In genomic region chr15:85837881-85838280, GRCh38 we compare ENCODE assay signal across 17 cellular contexts.
"Had no signal": no experiment of that assay in that cellular context is flagged by ENCODE, and none has a peak within 500 bp of the region (broad histone marks: within the 10 kb centered on the region; RNA-seq: fewer than 3 reads in every experiment).

No MANE protein-coding gene starts in this region.

- H3K79me2 ChIP-seq: parathyroid adenoma had no signal

- H3K4me3 ChIP-seq: esophagus muscularis mucosa, vagina had no signal

- H3K27me3 Mint-ChIP-seq: activated CD4-positive, alpha-beta T cell treated with anti-CD3 and anti-CD28 coated beads, Interleukin-2, amount 10 ng/mL, durations not matched to agents 7 days and 5 days had no signal

- H3K9me3 Mint-ChIP-seq: activated CD4-positive, alpha-beta T cell treated with anti-CD3 and anti-CD28 coated beads, Interleukin-2, amount 10 ng/mL, durations not matched to agents 7 days and 5 days; activated naive CD4-positive, alpha-beta T cell treated with anti-CD3 and anti-CD28 coated beads, Interleukin-2, amount 50 U/mL, for 24 hours; activated T-helper 2 cell treated with anti-CD3 and anti-CD28 coated beads, Interferon-gamma antibody, Interleukin-2, Interleukin-4, amounts not matched to agents 10 μg/mL and 5 μg/mL and 100 μg/mL, durations not matched to agents 14 hours and 24 hours and 36 hours; nephron progenitor cell; stimulated activated naive CD8-positive, alpha-beta T cell treated with anti-CD3 and anti-CD28 coated beads, Interleukin-15, amount 100 ng/mL, for 72 hours had no signal

- H2AFZ ChIP-seq: parathyroid adenoma had no signal

- H3K4me1 ChIP-seq: parathyroid adenoma had no signal

- H3K27me3 ChIP-seq: esophagus muscularis mucosa, vagina had no signal

- H3K36me3 ChIP-seq: esophagus muscularis mucosa, vagina had no signal

- H3K4me3 Mint-ChIP-seq: activated CD4-positive, alpha-beta T cell treated with anti-CD3 and anti-CD28 coated beads, Interleukin-2, amount 10 ng/mL, durations not matched to agents 7 days and 5 days; activated naive CD4-positive, alpha-beta T cell treated with anti-CD3 and anti-CD28 coated beads, Interleukin-2, amount 50 U/mL, for 24 hours; brain; nephron progenitor cell; stimulated activated naive CD8-positive, alpha-beta T cell treated with anti-CD3 and anti-CD28 coated beads, Interleukin-15, amount 100 ng/mL, for 72 hours had no signal

- H3K9me3 ChIP-seq: esophagus muscularis mucosa, vagina had no signal

- DNase-seq: activated CD4-positive, alpha-beta T cell treated with anti-CD3 and anti-CD28 coated beads, Interleukin-2, amount 10 ng/mL, durations not matched to agents 7 days and 5 days; activated CD8-positive, alpha-beta memory T cell treated with anti-CD3 and anti-CD28 coated beads for 24 hours; amniotic stem cell; cerebellar nuclear complex; mammary epithelial cell; nephron progenitor cell; retina; stimulated activated CD4-positive, alpha-beta T cell treated with anti-CD3 and anti-CD28 coated beads, Interleukin-4, amount 100 ng/mL, for 4 hours; stimulated activated naive CD8-positive, alpha-beta T cell treated with anti-CD3 and anti-CD28 coated beads, Interleukin-15, amount 100 ng/mL, for 72 hours; T-helper 9 cell had no signal

- H3K36me3 Mint-ChIP-seq: activated naive CD4-positive, alpha-beta T cell treated with anti-CD3 and anti-CD28 coated beads, Interleukin-2, amount 50 U/mL, for 24 hours; brain had no signal

- H3K27ac ChIP-seq: esophagus muscularis mucosa, parathyroid adenoma, vagina had no signal

- H3K9ac ChIP-seq: parathyroid adenoma had no signal

- H3K27ac Mint-ChIP-seq: activated CD4-positive, alpha-beta T cell treated with anti-CD3 and anti-CD28 coated beads, Interleukin-2, amount 10 ng/mL, durations not matched to agents 7 days and 5 days; activated naive CD4-positive, alpha-beta T cell treated with anti-CD3 and anti-CD28 coated beads, Interleukin-2, amount 50 U/mL, for 24 hours; activated T-helper 2 cell treated with anti-CD3 and anti-CD28 coated beads, Interferon-gamma antibody, Interleukin-2, Interleukin-4, amounts not matched to agents 10 μg/mL and 5 μg/mL and 100 μg/mL, durations not matched to agents 14 hours and 24 hours and 36 hours; nephron progenitor cell; stimulated activated naive CD8-positive, alpha-beta T cell treated with anti-CD3 and anti-CD28 coated beads, Interleukin-15, amount 100 ng/mL, for 72 hours had no signal

- ATAC-seq: left lobe of liver; stimulated activated naive CD8-positive, alpha-beta T cell treated with anti-CD3 and anti-CD28 coated beads, Interleukin-15, amount 100 ng/mL, for 72 hours had no signal
